Comparison of ENCODE assay signal across 12 cellular contexts in the genomic region with DNA sequence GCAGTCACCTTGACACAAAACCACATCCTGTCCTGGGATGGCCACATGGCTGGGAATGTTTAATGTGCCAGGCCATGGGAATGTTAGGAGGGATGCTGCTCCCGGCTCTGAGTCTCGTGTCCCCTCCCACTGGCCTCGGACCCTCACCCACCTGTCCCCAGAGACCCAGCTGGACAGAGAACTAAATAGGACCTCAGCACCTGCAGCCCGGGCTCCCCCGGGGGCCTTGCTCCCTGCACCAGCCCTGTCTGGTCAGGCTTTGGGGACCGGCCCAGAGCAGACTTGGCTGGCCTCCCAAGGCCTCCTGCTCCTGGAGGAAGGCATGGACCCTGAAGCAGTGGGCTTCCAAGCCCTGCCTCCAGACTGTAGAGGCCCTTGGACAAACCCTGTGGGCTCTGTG.
A peak's percentile ranks its signal among the peaks of the same experiment; 100 is the strongest.
DNase-seq lines count a peak whose midpoint lies in the region; ATAC-seq and TF ChIP-seq lines count a peak whose summit lies in the region.
"Had no signal": no experiment of that assay in that cellular context is flagged by ENCODE, and none has a peak within 500 bp of the region (broad histone marks: within the 10 kb centered on the region; RNA-seq: fewer than 3 reads in every experiment).

No MANE protein-coding gene starts in this region.

- TF ChIP-seq POLR2A in spleen (IDR thresholded peaks at IDR 0.05) = no peak

- H3K9me3 Mint-ChIP-seq in CD4-positive, alpha-beta memory T cell = peaks cover 0 to 10% (median 4%) of the 10 kb centered on the region in 8 donors
- H3K9me3 Mint-ChIP-seq: CD4-positive, alpha-beta T cell had no signal

- no peak overlapping the region for H3K4me3 Mint-ChIP-seq in CD4-positive, alpha-beta memory T cell
- H3K4me3 Mint-ChIP-seq: CD4-positive, alpha-beta T cell; H9; IgD-negative memory B cell had no signal

- no peaks in the 10 kb centered on the region for H3K36me3 Mint-ChIP-seq in CD4-positive, alpha-beta memory T cell
- H3K36me3 Mint-ChIP-seq: IgD-negative memory B cell had no signal

- POLR2A ChIA-PET in CD4-positive, alpha-beta memory T cell (lab: Charles Lee; ENCODE audit: partially characterized antibody) = no interaction called here

- intact Hi-C loops in spleen (cut with DNase I; ENCODE audit: low total_unique reads) = no loop called here
- intact Hi-C loops in CD4-positive, alpha-beta memory T cell (cut with micrococcal nuclease) = no loop called here

- H3K27me3 Mint-ChIP-seq in CD4-positive, alpha-beta memory T cell = peaks cover 2 to 6% of the 10 kb centered on the region in 2 donors
- H3K27me3 Mint-ChIP-seq: CD4-positive, alpha-beta T cell had no signal

- no peak for ATAC-seq in RWPE2 (ENCODE audit: low read depth)
- ATAC-seq in left lobe of liver = peak; percentile 26
- ATAC-seq in GM18858 (IDR thresholded peaks at IDR 0.05; ENCODE audit: unreplicated experiment) = no peak

- WGBS in spleen, 5 donors = 43 to 74% (median 65%) methylated on average over 6 of the region's 6 CpGs

- H3K4me1 ChIP-seq in RWPE2 (ENCODE audit: insufficient read depth, poor library complexity, severe bottlenecking) (no peaks in the 10 kb centered on the region), spleen (no peaks in the 10 kb centered on the region)
- no peaks in the 10 kb centered on the region for H3K4me1 ChIP-seq in CD4-positive, alpha-beta memory T cell (ENCODE audit: insufficient read depth, low read length)

- no peaks in the 10 kb centered on the region for H3K9me3 ChIP-seq in RWPE2 (ENCODE audit: severe bottlenecking)
- peaks cover 0 to 7% (median 5%) of the 10 kb centered on the region in 8 donors for H3K9me3 ChIP-seq in spleen
- H3K9me3 ChIP-seq in CD4-positive, alpha-beta memory T cell (ENCODE audit: control insufficient read depth in 1 of 2, low read length in 2 of 2) = no peaks in the 10 kb centered on the region

- H3K27ac Mint-ChIP-seq in CD4-positive, alpha-beta memory T cell = no peak overlapping the region
- H3K27ac Mint-ChIP-seq: CD4-positive, alpha-beta T cell had no signal

- no peaks in the 10 kb centered on the region for H3K27me3 ChIP-seq in RWPE2 (ENCODE audit: insufficient read depth, poor library complexity, severe bottlenecking)
- no peaks in the 10 kb centered on the region for H3K27me3 ChIP-seq in spleen (replicated peaks in 1 of 7)
- no peaks in the 10 kb centered on the region for H3K27me3 ChIP-seq in CD4-positive, alpha-beta memory T cell (ENCODE audit: insufficient read depth, low read length)

- peak; percentile 28 for DNase-seq in RWPE2 (ENCODE audit: low spot score)
- DNase-seq in left lobe of liver (ENCODE audit: low spot score) = no peak
- peak; percentile 66 for DNase-seq in spleen
- no peak for DNase-seq in GF-D8 (lab: John Stamatoyannopoulos, UW)
- no peak for DNase-seq in CD4-positive, alpha-beta memory T cell
- DNase-seq: C1 segment of cervical spinal cord; CD4-positive, alpha-beta T cell; DMS79; GOT3; H9 had no signal

- H3K36me3 ChIP-seq in RWPE2 (ENCODE audit: low read depth) = no peaks in the 10 kb centered on the region
- H3K36me3 ChIP-seq in spleen = no peaks in the 10 kb centered on the region
- no peaks in the 10 kb centered on the region for H3K36me3 ChIP-seq in CD4-positive, alpha-beta memory T cell (ENCODE audit: insufficient read depth, low read length)

- no peak overlapping the region for H3K4me3 ChIP-seq in RWPE2 (ENCODE audit: severe bottlenecking)
- H3K4me3 ChIP-seq in spleen = no peak overlapping the region
- H3K4me3 ChIP-seq in CD4-positive, alpha-beta memory T cell (ENCODE audit: low read length in 2 of 2) = no peak overlapping the region

- CTCF ChIA-PET in CD4-positive, alpha-beta memory T cell (lab: Charles Lee; ENCODE audit: partially characterized antibody) = no interaction called here

- no peak overlapping the region for H3K27ac ChIP-seq in RWPE2 (ENCODE audit: poor library complexity, severe bottlenecking)
- H3K27ac ChIP-seq in spleen = no peak overlapping the region
- no peak overlapping the region for H3K27ac ChIP-seq in CD4-positive, alpha-beta memory T cell (ENCODE audit: low read depth, low read length)

- TF ChIP-seq CTCF in RWPE2 (IDR thresholded peaks at IDR 0.05; ENCODE audit: poor library complexity, severe bottlenecking) (no peak), spleen (IDR thresholded peaks at IDR 0.05 in 8 of 11, conservative IDR thresholded peaks at IDR 0.05 in 3 of 11) (no peak)

- H3K4me1 Mint-ChIP-seq in CD4-positive, alpha-beta memory T cell = no peaks in the 10 kb centered on the region

Comparison
In these comparisons a context has a peak if more than half of its experiments do, and no peak if none do; other contexts are left out.
1. DNase-seq: peak in RWPE2 (single experiment) and spleen (single experiment); none in left lobe of liver (single experiment), GF-D8 (single experiment) and CD4-positive, alpha-beta memory T cell (0 of 5).